In the genomic region with DNA sequence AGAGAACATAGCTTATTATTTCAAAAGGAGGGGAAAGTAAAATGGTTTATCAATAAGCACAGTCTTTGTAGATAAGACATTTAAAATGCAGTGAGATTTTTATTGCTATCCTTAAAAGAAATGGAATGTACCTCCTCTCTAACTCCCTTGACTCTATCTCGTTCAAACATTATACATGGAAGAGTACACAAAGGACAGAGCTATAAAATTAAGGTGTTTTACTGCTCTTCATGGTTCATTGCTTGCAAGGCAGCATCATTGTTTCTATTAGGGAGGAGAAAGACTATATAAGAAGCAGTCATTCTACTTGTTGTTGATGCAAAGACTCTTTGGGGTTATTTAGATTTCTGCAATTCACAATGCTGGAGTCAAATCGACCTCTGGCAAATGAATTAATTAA, we compare ENCODE assay signal across 26 cellular contexts.
"Had no signal": no experiment of that assay in that cellular context is flagged by ENCODE, and none has a peak within 500 bp of the region (broad histone marks: within the 10 kb centered on the region; RNA-seq: fewer than 3 reads in every experiment).

No MANE protein-coding gene starts in this region.

- H3K4me3 ChIP-seq: heart right ventricle, hepatocyte, lower lobe of right lung, ovary, sigmoid colon, transverse colon, upper lobe of left lung, vagina had no signal

- H3K4me1 ChIP-seq: heart right ventricle, lower lobe of right lung, sigmoid colon, upper lobe of left lung, vagina had no signal

- DNase-seq: heart right ventricle; islet precursor cell; left ventricle myocardium superior; lower lobe of right lung; mammary epithelial cell; mesenchymal stem cell; naive B cell; natural killer cell; ovary; retina; right cardiac atrium; sigmoid colon; small intestine; stimulated activated CD4-positive, alpha-beta T cell treated with anti-CD3 and anti-CD28 coated beads, Interleukin-1b, Interleukin-23, amount 100 ng/mL, for 48 hours; stimulated activated CD4-positive, alpha-beta T cell treated with anti-CD3 and anti-CD28 coated beads, Interleukin-2, amount 100 ng/mL, for 48 hours; stimulated activated CD4-positive, alpha-beta T cell treated with anti-CD3 and anti-CD28 coated beads, Interleukin-4, amount 100 ng/mL, for 4 hours; stimulated activated CD8-positive, alpha-beta memory T cell treated with anti-CD3 and anti-CD28 coated beads, Interleukin-4, amount 100 ng/mL, for 48 hours; stimulated activated naive CD4-positive, alpha-beta T cell treated with Interleukin-2 at 50 U/mL for 16 hours; stimulated activated naive CD8-positive, alpha-beta T cell treated with anti-CD3 and anti-CD28 coated beads, Interleukin-15, amount 100 ng/mL, for 72 hours; substantia nigra; transverse colon; upper lobe of left lung had no signal

- ATAC-seq: heart right ventricle; left lobe of liver; left ventricle myocardium superior; lower lobe of right lung; natural killer cell; right cardiac atrium; stimulated activated memory B cell treated with anti-CD40 and anti-IgM and Interleukin-4, amounts not matched to agents 10 μg/mL and 1 μg/mL and 100 μg/mL, for 72 hours; stimulated activated naive CD8-positive, alpha-beta T cell treated with anti-CD3 and anti-CD28 coated beads, Interleukin-15, amount 100 ng/mL, for 72 hours had no signal

- H3K36me3 ChIP-seq: heart right ventricle, lower lobe of right lung, ovary, sigmoid colon, transverse colon, upper lobe of left lung, vagina had no signal

- H3K27ac ChIP-seq: heart right ventricle, hepatocyte, lower lobe of right lung, ovary, sigmoid colon, transverse colon, upper lobe of left lung, vagina had no signal

- H3K9me3 ChIP-seq: lower lobe of right lung, ovary, sigmoid colon, transverse colon, upper lobe of left lung, vagina had no signal

- H3K27me3 ChIP-seq: heart right ventricle, hepatocyte, ovary, sigmoid colon, transverse colon, upper lobe of left lung, vagina had no signal
